Comparison of ENCODE assay signal across 13 cellular contexts in the genomic region with DNA sequence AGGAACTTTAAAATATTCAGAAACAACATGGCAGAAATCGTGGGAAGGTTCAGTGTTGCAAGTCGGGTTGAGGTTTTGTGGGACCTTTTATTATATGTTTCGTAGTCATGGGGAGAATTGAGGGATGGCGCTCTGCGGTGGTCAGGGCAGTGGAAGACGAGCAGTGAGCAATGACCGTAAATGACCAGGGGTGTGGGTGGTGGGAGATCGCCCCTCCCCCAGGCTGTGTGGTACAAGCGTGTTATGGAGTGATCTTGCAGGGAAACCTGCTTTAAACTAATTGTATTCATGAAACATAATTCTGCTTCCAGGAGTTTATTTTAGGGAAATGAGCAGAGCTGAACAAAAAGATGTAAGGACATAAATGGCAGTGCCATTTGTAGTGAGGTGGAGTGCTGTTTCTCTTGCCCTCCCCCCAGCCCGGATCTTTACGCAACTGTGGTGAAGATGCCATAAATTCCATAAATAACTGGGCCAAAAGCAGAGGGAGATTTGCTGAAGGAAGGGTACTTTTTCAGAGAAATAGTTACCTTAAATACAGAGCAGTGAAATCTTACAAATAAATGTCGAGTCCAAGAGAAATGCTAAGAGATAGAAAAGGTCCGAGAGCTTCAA. TPM values are rescaled to one million over a fixed set of nuclear protein-coding genes. Genes with fewer than 3 reads are reported as not detected.
A peak's percentile ranks its signal among the peaks of the same experiment; 100 is the strongest.
DNase-seq lines count a peak whose midpoint lies in the region; ATAC-seq and TF ChIP-seq lines count a peak whose summit lies in the region.
"Had no signal": no experiment of that assay in that cellular context is flagged by ENCODE, and none has a peak within 500 bp of the region (broad histone marks: within the 10 kb centered on the region; RNA-seq: fewer than 3 reads in every experiment).

No MANE protein-coding gene starts in this region.

- H3K9ac ChIP-seq in GM23248, result peak overlapping the region; percentile 51; the same call in 1 of the 2 replicates
- H3K9ac ChIP-seq in PC-3 (ENCODE audit: low read length), result no peak overlapping the region
- no peak overlapping the region for H3K9ac ChIP-seq in fibroblast of lung (ENCODE audit: insufficient read depth, low read length)

- POLR2A ChIA-PET in PC-3 (lab: Charles Lee; ENCODE audit: unreplicated experiment), result no interaction called here
- POLR2A ChIA-PET in activated CD4-positive, alpha-beta memory T cell treated with anti-CD3 and anti-CD28 coated beads for 36 hours (lab: Charles Lee), result no interaction called here

- H3K9me3 Mint-ChIP-seq in activated CD4-positive, alpha-beta memory T cell treated with anti-CD3 and anti-CD28 coated beads for 36 hours, result no peaks in the 10 kb centered on the region
- H3K9me3 Mint-ChIP-seq in natural killer cell treated with Interleukin-12 subunit alpha and Interleukin-12 subunit beta and Interleukin-15 and Interleukin-18, amount 100 ng/mL, for 72 hours, result no peaks in the 10 kb centered on the region
- H3K9me3 Mint-ChIP-seq: activated T-helper 17 cell treated with anti-CD3 and anti-CD28 coated beads, Interleukin-2, amount 50 U/mL, for 72 hours; dendritic cell treated with granulocyte-macrophage colony-stimulating factor and Interleukin-4, amounts not matched to agents 40 ng/mL and 50 ng/mL, for 4 days had no signal

- no peaks in the 10 kb centered on the region for H3K27me3 Mint-ChIP-seq in activated CD4-positive, alpha-beta memory T cell treated with anti-CD3 and anti-CD28 coated beads for 36 hours
- peaks cover 7 to 9% of the 10 kb centered on the region in 2 donors for H3K27me3 Mint-ChIP-seq in natural killer cell treated with Interleukin-12 subunit alpha and Interleukin-12 subunit beta and Interleukin-15 and Interleukin-18, amount 100 ng/mL, for 72 hours
- H3K27me3 Mint-ChIP-seq: dendritic cell treated with granulocyte-macrophage colony-stimulating factor and Interleukin-4, amounts not matched to agents 40 ng/mL and 50 ng/mL, for 4 days had no signal

- DNase-seq in GM23248 (peak; percentile 43), PC-3 (peak; percentile 19), fibroblast of lung (ENCODE audit: low read depth in 2 of 2) (peak; percentile 32 to 82), retinal pigment epithelial cell (ENCODE audit: low read depth) (peak; percentile 56), right atrium auricular region (ENCODE audit: low spot score) (no peak)
- DNase-seq in activated CD4-positive, alpha-beta memory T cell treated with anti-CD3 and anti-CD28 coated beads for 36 hours, result no peak
- DNase-seq in natural killer cell treated with Interleukin-12 subunit alpha and Interleukin-12 subunit beta and Interleukin-15 and Interleukin-18, amount 100 ng/mL, for 72 hours (ENCODE audit: low spot score), result no peak
- DNase-seq: KBM-7, NCI-H774, pancreas had no signal

- H3K4me3 ChIP-seq in GM23248 (peak overlapping the region; percentile 65), PC-3 (ENCODE audit: low read length) (no peak overlapping the region), fibroblast of lung (replicated peaks in 1 of 4; ENCODE audit: control extremely low read depth in 1 of 4, insufficient read depth in 1 of 4, low read depth in 3 of 4, low read length in 4 of 4) (no peak overlapping the region), retinal pigment epithelial cell (ENCODE audit: low read length) (peak overlapping the region; percentile 34), right atrium auricular region (no peak overlapping the region)
- H3K4me3 ChIP-seq: pancreas had no signal

- ATAC-seq in PC-3, result no peak
- no peak for ATAC-seq in GM19328 (IDR thresholded peaks at IDR 0.05; ENCODE audit: unreplicated experiment)
- ATAC-seq in natural killer cell treated with Interleukin-12 subunit alpha and Interleukin-12 subunit beta and Interleukin-15 and Interleukin-18, amount 100 ng/mL, for 72 hours, result no peak
- ATAC-seq: activated T-helper 17 cell treated with anti-CD3 and anti-CD28 coated beads, Interleukin-2, amount 50 U/mL, for 72 hours; pancreas had no signal

- H2AFZ ChIP-seq in GM23248, result peak overlapping the region; percentile 81
- H2AFZ ChIP-seq in PC-3 (ENCODE audit: low read length), result no peak overlapping the region
- no peak overlapping the region for H2AFZ ChIP-seq in fibroblast of lung (ENCODE audit: low read length)

- BruUV-seq in PC-3 (replicated peaks; lab: Mats Ljungman, UMichigan), result no TSS peak

- H3K79me2 ChIP-seq in GM23248 (ENCODE audit: insufficient read depth) (no peaks in the 10 kb centered on the region), PC-3 (ENCODE audit: low read length) (no peaks in the 10 kb centered on the region), fibroblast of lung (ENCODE audit: control insufficient read depth, insufficient read depth, low read length) (no peaks in the 10 kb centered on the region)

- H3K36me3 ChIP-seq in GM23248 (ENCODE audit: low read depth), result no peaks in the 10 kb centered on the region
- H3K36me3 ChIP-seq in PC-3 (ENCODE audit: low read depth, low read length), result no peaks in the 10 kb centered on the region
- H3K36me3 ChIP-seq in fibroblast of lung (ENCODE audit: control insufficient read depth, insufficient read depth, low read length), result no peaks in the 10 kb centered on the region
- H3K36me3 ChIP-seq in right atrium auricular region, result no peaks in the 10 kb centered on the region
- H3K36me3 ChIP-seq: pancreas had no signal

- H3K36me3 Mint-ChIP-seq in activated CD4-positive, alpha-beta memory T cell treated with anti-CD3 and anti-CD28 coated beads for 36 hours, result no peaks in the 10 kb centered on the region
- H3K36me3 Mint-ChIP-seq in natural killer cell treated with Interleukin-12 subunit alpha and Interleukin-12 subunit beta and Interleukin-15 and Interleukin-18, amount 100 ng/mL, for 72 hours, result no peaks in the 10 kb centered on the region

- H3K4me1 ChIP-seq in GM23248 (ENCODE audit: insufficient read depth) (peaks cover 9% of the 10 kb centered on the region; the same call in 1 of the 2 replicates), PC-3 (ENCODE audit: insufficient read depth, low read length) (no peaks in the 10 kb centered on the region), fibroblast of lung (ENCODE audit: control insufficient read depth, extremely low read depth, insufficient read depth, low read length) (peaks cover 2% of the 10 kb centered on the region), right atrium auricular region (no peaks in the 10 kb centered on the region)
- H3K4me1 ChIP-seq: pancreas had no signal

- no peaks in the 10 kb centered on the region for H4K20me1 ChIP-seq in GM23248 (ENCODE audit: insufficient read depth)
- H4K20me1 ChIP-seq in PC-3 (ENCODE audit: low read length), result no peaks in the 10 kb centered on the region
- H4K20me1 ChIP-seq in fibroblast of lung (ENCODE audit: control insufficient read depth, extremely low read depth, insufficient read depth, low read length), result no peaks in the 10 kb centered on the region

- in situ Hi-C loops in GM23248 (cut with MboI), result no loop called here

- H3K4me3 Mint-ChIP-seq in activated CD4-positive, alpha-beta memory T cell treated with anti-CD3 and anti-CD28 coated beads for 36 hours, result no peak overlapping the region
- H3K4me3 Mint-ChIP-seq in natural killer cell treated with Interleukin-12 subunit alpha and Interleukin-12 subunit beta and Interleukin-15 and Interleukin-18, amount 100 ng/mL, for 72 hours, result no peak overlapping the region
- H3K4me3 Mint-ChIP-seq: activated T-helper 17 cell treated with anti-CD3 and anti-CD28 coated beads, Interleukin-2, amount 50 U/mL, for 72 hours; dendritic cell treated with granulocyte-macrophage colony-stimulating factor and Interleukin-4, amounts not matched to agents 40 ng/mL and 50 ng/mL, for 4 days had no signal

- H3K9me3 ChIP-seq in GM23248 (ENCODE audit: low read depth) (no peaks in the 10 kb centered on the region), PC-3 (ENCODE audit: low read length) (no peaks in the 10 kb centered on the region), fibroblast of lung (ENCODE audit: control insufficient read depth, insufficient read depth, low read depth, low read length) (no peaks in the 10 kb centered on the region), right atrium auricular region (no peaks in the 10 kb centered on the region)
- H3K9me3 ChIP-seq: pancreas had no signal

- no peaks in the 10 kb centered on the region for H3K4me1 Mint-ChIP-seq in activated CD4-positive, alpha-beta memory T cell treated with anti-CD3 and anti-CD28 coated beads for 36 hours (ENCODE audit: low read depth)
- H3K4me1 Mint-ChIP-seq in natural killer cell treated with Interleukin-12 subunit alpha and Interleukin-12 subunit beta and Interleukin-15 and Interleukin-18, amount 100 ng/mL, for 72 hours (ENCODE audit: low read depth in 2 of 2), result no peaks in the 10 kb centered on the region
- H3K4me1 Mint-ChIP-seq: activated T-helper 17 cell treated with anti-CD3 and anti-CD28 coated beads, Interleukin-2, amount 50 U/mL, for 72 hours had no signal

- intact Hi-C loops in PC-3 (cut with micrococcal nuclease), result no loop called here
- intact Hi-C loops in activated CD4-positive, alpha-beta memory T cell treated with anti-CD3 and anti-CD28 coated beads for 36 hours (cut with micrococcal nuclease), result no loop called here

- H3K27me3 ChIP-seq in GM23248 (replicated peaks; ENCODE audit: insufficient read depth), result no peaks in the 10 kb centered on the region
- H3K27me3 ChIP-seq in PC-3 (ENCODE audit: low read length), result no peaks in the 10 kb centered on the region
- no peaks in the 10 kb centered on the region for H3K27me3 ChIP-seq in fibroblast of lung (ENCODE audit: control insufficient read depth, insufficient read depth, low read length)
- no peaks in the 10 kb centered on the region for H3K27me3 ChIP-seq in right atrium auricular region
- H3K27me3 ChIP-seq: pancreas had no signal

- H3F3A ChIP-seq in GM23248 (ENCODE audit: insufficient read depth), result peaks cover 7% of the 10 kb centered on the region; the same call in 1 of the 2 replicates
- H3F3A ChIP-seq in PC-3 (ENCODE audit: low read length, unreplicated experiment), result no peaks in the 10 kb centered on the region

- H3K4me2 ChIP-seq in GM23248 (ENCODE audit: unreplicated experiment) (peak overlapping the region; percentile 76), PC-3 (ENCODE audit: low read length) (peak overlapping the region; percentile 26), fibroblast of lung (ENCODE audit: extremely low read depth, insufficient read depth, low read length) (peak overlapping the region; percentile 35)

- WGBS in GM23248 (ENCODE audit: low coverage in 1 of 2, low lambda C conversion rate in 2 of 2, missing lambda C conversion rate in 2 of 2), 2 experiments, result 60 to 64% methylated on average over 13 of the region's 13 CpGs

- CTCF ChIA-PET in PC-3 (lab: Charles Lee), result no interaction called here
- CTCF ChIA-PET in activated CD4-positive, alpha-beta memory T cell treated with anti-CD3 and anti-CD28 coated beads for 36 hours (lab: Charles Lee), result no interaction called here

- H3K27ac ChIP-seq in GM23248 (peak overlapping the region; percentile 58), PC-3 (ENCODE audit: low read length) (no peak overlapping the region), fibroblast of lung (ENCODE audit: insufficient read depth, low read length) (peak overlapping the region; percentile 38), right atrium auricular region (no peak overlapping the region)
- H3K27ac ChIP-seq: pancreas had no signal

- TF ChIP-seq CTCF in PC-3 (conservative IDR thresholded peaks at IDR 0.05; ENCODE audit: low read depth, low read length) (no peak), fibroblast of lung (conservative IDR thresholded peaks at IDR 0.05 in 1 of 2, IDR thresholded peaks at IDR 0.05 in 1 of 2; ENCODE audit: low read depth in 1 of 2, low read length in 2 of 2) (no peak), retinal pigment epithelial cell (conservative IDR thresholded peaks at IDR 0.05; ENCODE audit: low read depth, low read length) (no peak), right atrium auricular region (IDR thresholded peaks at IDR 0.05) (no peak)

- H3K9me2 ChIP-seq in GM23248 (ENCODE audit: insufficient read depth) (no peaks in the 10 kb centered on the region), PC-3 (replicated peaks; ENCODE audit: low read length) (no peaks in the 10 kb centered on the region)

- no peak overlapping the region for H3K27ac Mint-ChIP-seq in activated CD4-positive, alpha-beta memory T cell treated with anti-CD3 and anti-CD28 coated beads for 36 hours
- H3K27ac Mint-ChIP-seq in natural killer cell treated with Interleukin-12 subunit alpha and Interleukin-12 subunit beta and Interleukin-15 and Interleukin-18, amount 100 ng/mL, for 72 hours, result no peak overlapping the region
- H3K27ac Mint-ChIP-seq: activated T-helper 17 cell treated with anti-CD3 and anti-CD28 coated beads, Interleukin-2, amount 50 U/mL, for 72 hours; dendritic cell treated with granulocyte-macrophage colony-stimulating factor and Interleukin-4, amounts not matched to agents 40 ng/mL and 50 ng/mL, for 4 days had no signal

RNA-seq across cellular contexts. Expression of a gene that starts 20.2 kb away (rescaled TPM):
- total RNA-seq in GM23248 (2014; rRNA removed; shearing (Covaris generic)), result 0.38 and 0.43 TPM in 2 replicates
- polyA plus RNA-seq in GM23248 (2016; fragmentation: Nextera tagmentation; extraction: Ambion mirVana), result 0.86 and 1.2 TPM in 2 replicates
- 0.58 and 1.7 TPM in 2 replicates for total RNA-seq in PC-3 (2014; rRNA removed)
- 5.4 and 10.6 TPM in 2 replicates for total RNA-seq in fibroblast of lung
- polyA plus RNA-seq in fibroblast of lung, result 8.9 and 10.7 TPM in 2 replicates
- 9.4 and 10.1 TPM in 2 replicates for polyA plus RNA-seq in fibroblast of lung (2012)
- 10.4 and 20.7 TPM in 2 replicates for polyA minus RNA-seq in fibroblast of lung (ENCODE audit: low replicate concordance)
- 1 to 10 TPM; 4.3 to 6.0 TPM for total RNA-seq in right atrium auricular region
- not detected for total RNA-seq in activated CD4-positive, alpha-beta memory T cell treated with anti-CD3 and anti-CD28 coated beads for 36 hours
- total RNA-seq in natural killer cell treated with Interleukin-12 subunit alpha and Interleukin-12 subunit beta and Interleukin-15 and Interleukin-18, amount 100 ng/mL, for 72 hours, result not detected
- total RNA-seq: activated T-helper 17 cell treated with anti-CD3 and anti-CD28 coated beads, Interleukin-2, amount 50 U/mL, for 72 hours had no signal

Comparison
In these comparisons a context has a peak if more than half of its experiments do, and no peak if none do; other contexts are left out.
1. DNase-seq: peak in GM23248 (single experiment), PC-3 (single experiment), fibroblast of lung (2 of 2) and retinal pigment epithelial cell (single experiment); none in right atrium auricular region (single experiment), activated CD4-positive, alpha-beta memory T cell treated with anti-CD3 and anti-CD28 coated beads for 36 hours (single experiment) and natural killer cell treated with Interleukin-12 subunit alpha and Interleukin-12 subunit beta and Interleukin-15 and Interleukin-18, amount 100 ng/mL, for 72 hours (single experiment).
2. H3K27ac ChIP-seq: peak in GM23248 (single experiment) and fibroblast of lung (single experiment); none in PC-3 (single experiment) and right atrium auricular region (0 of 2).
3. H3K4me2 ChIP-seq: peak in every context shown above with its lines; median percentile 76 in GM23248; 35 in fibroblast of lung; 26 in PC-3.
4. H3K4me3 ChIP-seq: peak in GM23248 (single experiment) and retinal pigment epithelial cell (single experiment); none in PC-3 (single experiment), fibroblast of lung (0 of 4) and right atrium auricular region (0 of 2).